In the genomic region with DNA sequence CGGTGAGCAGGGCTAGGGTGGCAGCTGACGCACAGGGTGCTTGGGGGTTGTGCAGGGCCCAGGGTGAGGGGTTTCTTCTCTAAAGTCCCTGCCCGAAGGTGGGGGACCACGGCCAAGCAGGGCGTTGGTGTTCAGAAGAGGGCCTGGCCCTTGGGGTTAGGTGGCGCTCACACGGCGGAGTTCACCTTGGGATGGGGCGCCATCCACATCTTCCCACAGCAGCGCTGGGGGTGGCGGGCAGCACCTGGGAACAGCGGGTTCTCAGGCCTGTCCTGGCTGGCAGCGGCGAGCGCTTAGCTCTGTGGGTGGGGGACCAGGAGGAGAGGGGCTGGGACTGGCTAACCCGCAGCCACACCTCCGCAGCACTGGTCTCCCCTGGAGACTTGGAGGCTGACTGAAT, we compare ENCODE assay signal across 21 cellular contexts. TPM values are rescaled to one million over a fixed set of nuclear protein-coding genes. Genes with fewer than 3 reads are reported as not detected.
A peak's percentile ranks its signal among the peaks of the same experiment; 100 is the strongest.
DNase-seq lines count a peak whose midpoint lies in the region; ATAC-seq, FAIRE-seq and TF ChIP-seq lines count a peak whose summit lies in the region.
"Had no signal": no experiment of that assay in that cellular context is flagged by ENCODE, and none has a peak within 500 bp of the region (broad histone marks: within the 10 kb centered on the region; RNA-seq: fewer than 3 reads in every experiment).

No MANE protein-coding gene starts in this region.

- H3K9me2 ChIP-seq in Karpas-422 (replicated peaks; ENCODE audit: insufficient read depth, low read length), result no peaks in the 10 kb centered on the region

- TF ChIP-seq CTCF in HepG2 (CRISPR knock-in tag; IDR thresholded peaks at IDR 0.05), result no peak
- TF ChIP-seq CTCF in right lobe of liver (IDR thresholded peaks at IDR 0.05), result no peak

- H3K36me3 ChIP-seq in HepG2 (replicated peaks in 1 of 2; ENCODE audit: control insufficient read depth in 1 of 2, insufficient read depth in 2 of 2, low read length in 2 of 2) (no peaks in the 10 kb centered on the region), right lobe of liver (no peaks in the 10 kb centered on the region), Karpas-422 (ENCODE audit: insufficient read depth, low read length) (no peaks in the 10 kb centered on the region), mesenchymal stem cell (ENCODE audit: control insufficient read depth in 1 of 2, insufficient read depth in 2 of 2, low read depth in 1 of 2, low read length in 2 of 2) (peaks cover 22 to 89% of the 10 kb centered on the region in 2 experiments)

- no peaks in the 10 kb centered on the region for H4K20me1 ChIP-seq in HepG2 (ENCODE audit: insufficient read depth, low read length)
- H4K20me1 ChIP-seq in Karpas-422 (ENCODE audit: insufficient read depth, low read depth, low read length), result no peaks in the 10 kb centered on the region; the same call in 1 of the 2 replicates

- no peak overlapping the region for H3K4me2 ChIP-seq in HepG2 (ENCODE audit: low read depth, low read length)
- peak overlapping the region; percentile 41 for H3K4me2 ChIP-seq in Karpas-422 (ENCODE audit: low read depth, low read length, poor library complexity, severe bottlenecking)
- no peak overlapping the region for H3K4me2 ChIP-seq in mesenchymal stem cell (ENCODE audit: low read length, poor library complexity, severe bottlenecking)

- FAIRE-seq in HepG2 (lab: Jason Lieb, UNC), result no peak
- FAIRE-seq: GM12878, HTR-8/SVneo had no signal

- H3K9ac ChIP-seq in HepG2 (ENCODE audit: insufficient read depth, low read depth, low read length) (no peak overlapping the region), Karpas-422 (ENCODE audit: low read length) (peak overlapping the region; percentile 47), mesenchymal stem cell (ENCODE audit: low read length) (no peak overlapping the region)
- H3K9ac ChIP-seq: GM23248 had no signal

- H3K14ac ChIP-seq in mesenchymal stem cell (ENCODE audit: low read length in 2 of 2), result no peak overlapping the region

- H2BK12ac ChIP-seq in mesenchymal stem cell (ENCODE audit: low read length in 2 of 2), result peak overlapping the region in 1 of 2 experiments; percentile 15

- ATAC-seq in HepG2 (no peak), right lobe of liver (no peak), HG03457 (IDR thresholded peaks at IDR 0.05; ENCODE audit: unreplicated experiment) (no peak)
- ATAC-seq: GM12878 had no signal

- H3K27me3 ChIP-seq in HepG2 (ENCODE audit: control insufficient read depth in 1 of 2, insufficient read depth in 2 of 2, low read length in 2 of 2) (peaks cover 13 to 47% of the 10 kb centered on the region in 2 experiments; a peak in 4 of 5 replicates), right lobe of liver (no peaks in the 10 kb centered on the region), Karpas-422 (ENCODE audit: low read length) (no peaks in the 10 kb centered on the region), mesenchymal stem cell (ENCODE audit: control insufficient read depth in 1 of 2, insufficient read depth in 1 of 2, low read length in 2 of 2) (no peaks in the 10 kb centered on the region)

- CTCF ChIA-PET in HepG2 (lab: Yijun Ruan, JAX; ENCODE audit: low intra/inter-chr PET ratio, low total read pairs), result no interaction called here

- H3K4me3 ChIP-seq in HepG2 (replicated peaks in 1 of 3; ENCODE audit: insufficient read depth in 1 of 3, low read depth in 2 of 3, low read length in 3 of 3), result no peak overlapping the region
- no peak overlapping the region for H3K4me3 ChIP-seq in right lobe of liver
- H3K4me3 ChIP-seq in Karpas-422 (ENCODE audit: low read length), result no peak overlapping the region
- H3K4me3 ChIP-seq in mesenchymal stem cell (ENCODE audit: insufficient read depth in 1 of 2, low read depth in 1 of 2, low read length in 2 of 2), result no peak overlapping the region
- H3K4me3 ChIP-seq: GM12878, GM23248 had no signal

- peaks cover 24% of the 10 kb centered on the region for H3K79me1 ChIP-seq in mesenchymal stem cell (replicated peaks; ENCODE audit: low read length, poor library complexity, severe bottlenecking)

- H3K18ac ChIP-seq in mesenchymal stem cell (ENCODE audit: low read depth in 1 of 2, low read length in 2 of 2), result no peak overlapping the region

- intact Hi-C loops in HepG2 (cut with micrococcal nuclease; ENCODE audit: unreplicated experiment) (no loop called here), right lobe of liver (cut with DNase I) (no loop called here)

- no peak overlapping the region for H4K91ac ChIP-seq in mesenchymal stem cell (ENCODE audit: low read length)

- TF ChIP-seq EP300 in HepG2 (IDR thresholded peaks at IDR 0.05; ENCODE audit: low read depth in 2 of 2, low read length in 2 of 2) (no peak), HepG2 (CRISPR knock-in tag; IDR thresholded peaks at IDR 0.05; ENCODE audit: borderline replicate concordance) (no peak)

- H3K79me2 ChIP-seq in HepG2 (ENCODE audit: insufficient read depth, low read length), result no peaks in the 10 kb centered on the region
- H3K79me2 ChIP-seq in Karpas-422 (ENCODE audit: low read length), result no peaks in the 10 kb centered on the region

- POLR2A ChIA-PET in HepG2 (lab: Yijun Ruan, JAX), result no interaction called here

- H4K8ac ChIP-seq in mesenchymal stem cell (ENCODE audit: low read length), result no peak overlapping the region

- H2AFZ ChIP-seq in HepG2 (ENCODE audit: low read length), result no peak overlapping the region
- no peak overlapping the region for H2AFZ ChIP-seq in Karpas-422 (ENCODE audit: low read length)
- H2AFZ ChIP-seq in mesenchymal stem cell (ENCODE audit: low read depth, low read length), result no peak overlapping the region
- H2AFZ ChIP-seq: GM23248 had no signal

- H3K9me3 ChIP-seq in HepG2 (ENCODE audit: low read length) (no peaks in the 10 kb centered on the region), right lobe of liver (no peaks in the 10 kb centered on the region), Karpas-422 (ENCODE audit: low read length) (no peaks in the 10 kb centered on the region), mesenchymal stem cell (ENCODE audit: control insufficient read depth, low read length) (no peaks in the 10 kb centered on the region)

- WGBS in HepG2 (ENCODE audit: low lambda C conversion rate), result 68% methylated on average over 10 of the region's 17 CpGs
- 100% methylated on average over 1 of the region's 17 CpGs for WGBS in right lobe of liver (ENCODE audit: insufficient coverage, low coverage, low lambda C conversion rate, missing lambda C conversion rate)
- 96% methylated on average over 16 of the region's 17 CpGs for WGBS in mesenchymal stem cell

- H3K4me1 ChIP-seq in HepG2 (ENCODE audit: insufficient read depth, low read length) (peaks cover 27% of the 10 kb centered on the region), right lobe of liver (no peaks in the 10 kb centered on the region), Karpas-422 (ENCODE audit: low read length) (peaks cover 68% of the 10 kb centered on the region), mesenchymal stem cell (ENCODE audit: control insufficient read depth, insufficient read depth, low read depth, low read length) (peaks cover 77% of the 10 kb centered on the region)

- no peak for TF ChIP-seq RAD21 in HepG2 (CRISPR knock-in tag; IDR thresholded peaks at IDR 0.05)

- TF ChIP-seq POLR2A in HepG2 (IDR thresholded peaks at IDR 0.05; ENCODE audit: insufficient read depth in 1 of 2, low read depth in 2 of 2, low read length in 2 of 2) (no peak), right lobe of liver (IDR thresholded peaks at IDR 0.05) (no peak)

- no peak overlapping the region for H2BK120ac ChIP-seq in mesenchymal stem cell (ENCODE audit: low read depth, low read length)

- BruUV-seq in HepG2 (replicated peaks; lab: Mats Ljungman, UMichigan), result no TSS peak

- H2AK5ac ChIP-seq in mesenchymal stem cell (ENCODE audit: low read length, severe bottlenecking), result no peak overlapping the region

- no peak overlapping the region for H3K23ac ChIP-seq in mesenchymal stem cell (ENCODE audit: low read length in 2 of 2)

- H3K4ac ChIP-seq in mesenchymal stem cell (ENCODE audit: low read depth in 1 of 2, low read length in 2 of 2), result no peak overlapping the region

- peak overlapping the region; percentile 7 for H2BK15ac ChIP-seq in mesenchymal stem cell (ENCODE audit: low read depth, poor library complexity, severe bottlenecking)

- DNase-seq in HepG2 (ENCODE audit: low spot score) (no peak), right lobe of liver (no peak), Karpas-422 (no peak), mesenchymal stem cell (no peak), NCI-H82 (lab: John Stamatoyannopoulos, UW) (no peak)
- no peak for DNase-seq in activated naive CD4-positive, alpha-beta T cell treated with Interleukin-2 at 50 U/mL for 16 hours
- DNase-seq: C1 segment of cervical spinal cord; CD4-positive, CD25-positive, alpha-beta regulatory T cell; CD8-positive, alpha-beta memory T cell; COR-L47; DMS 273 treated with DMSO at 0.1 percent for 48 hours; DMS53; DND-41; EL; GM23248; H9; KBM-7 had no signal

- no peak overlapping the region for H2BK5ac ChIP-seq in mesenchymal stem cell (ENCODE audit: low read depth, low read length, poor library complexity, severe bottlenecking)

- no peak overlapping the region for H3K27ac ChIP-seq in HepG2 (ENCODE audit: extremely low read length, insufficient read depth, low read length)
- H3K27ac ChIP-seq in right lobe of liver, result no peak overlapping the region
- peak overlapping the region; percentile 42 for H3K27ac ChIP-seq in Karpas-422 (ENCODE audit: low read length)
- no peak overlapping the region for H3K27ac ChIP-seq in mesenchymal stem cell (ENCODE audit: low read length, poor library complexity, severe bottlenecking)
- H3K27ac ChIP-seq: GM23248 had no signal

- in situ Hi-C loops in HepG2 (cut with HindIII; ENCODE audit: extremely low pct_ligation_motif_present, low pct_unique_long_range_greater_than_20kb), result loop anchor here (25.0 kb wide), 1 partner anchor 304 kb away; no protein-coding TSS in a partner anchor

RNA-seq across cellular contexts. Expression of a gene that starts 6.1 kb away (rescaled TPM):
- total RNA-seq in HepG2 (2016; rRNA removed; fragmentation: Illumina TruSeq; extraction: Trizol) (0.59 and 1.0 TPM in 2 replicates), right lobe of liver (1 to 10 TPM; 1.3 to 4.8 (median 4.1) TPM)
- 0.26 and 0.30 TPM in 2 replicates for total RNA-seq in HepG2 (2016; cell fraction: cytosol; rRNA removed; fragmentation: Illumina TruSeq; extraction: Trizol; ENCODE audit: low read depth)
- total RNA-seq in HepG2 (2016; cell fraction: insoluble cytoplasmic fraction; rRNA removed; fragmentation: Illumina TruSeq; extraction: Trizol), result 0.55 and 1.1 TPM in 2 replicates
- 0.53 and 0.72 TPM in 2 replicates for total RNA-seq in HepG2 (2016; cell fraction: membrane; rRNA removed; fragmentation: Illumina TruSeq; extraction: Trizol)
- 0.72 and 0.81 TPM in 2 replicates for total RNA-seq in HepG2 (2016; cell fraction: nucleus; rRNA removed; fragmentation: Illumina TruSeq; extraction: Trizol)
- polyA plus RNA-seq in HepG2 (2011; rRNA removed), result 2.4 and 3.4 TPM in 2 replicates
- polyA plus RNA-seq in HepG2 (2011; cell fraction: cytosol; rRNA removed), result 1.6 and 2.7 TPM in 2 replicates
- 11.3 and 15.0 TPM in 2 replicates for polyA plus RNA-seq in HepG2 (2011; cell fraction: nucleus; rRNA removed)
- 1.2 and 1.6 TPM in 2 replicates for polyA plus RNA-seq in HepG2 (2012)
- 0.28 and 0.43 TPM in 2 replicates for polyA plus RNA-seq in HepG2 (2016; cell fraction: cytosol; fragmentation: Illumina TruSeq; extraction: Trizol; ENCODE audit: low read depth)
- polyA plus RNA-seq in HepG2 (2016; cell fraction: insoluble cytoplasmic fraction; fragmentation: Illumina TruSeq; extraction: Trizol; ENCODE audit: low read depth), result 0.72 and 1.2 TPM in 2 replicates
- polyA plus RNA-seq in HepG2 (2016; cell fraction: membrane; fragmentation: Illumina TruSeq; extraction: Trizol; ENCODE audit: low read depth), result 0.61 and 1.2 TPM in 2 replicates
- polyA plus RNA-seq in HepG2 (2016; cell fraction: nucleus; fragmentation: Illumina TruSeq; extraction: Trizol; ENCODE audit: insufficient read depth, low read depth), result 3.5 and 3.8 TPM in 2 replicates
- 2.9 and 5.8 TPM in 2 replicates for polyA minus RNA-seq in HepG2 (2011; rRNA and poly(A)+ RNA removed; ENCODE audit: low replicate concordance)
- polyA minus RNA-seq in HepG2 (2011; cell fraction: cytosol; rRNA and poly(A)+ RNA removed), result 1.4 and 1.6 TPM in 2 replicates
- 1.7 TPM in 2 replicates for polyA minus RNA-seq in HepG2 (2011; cell fraction: nucleus; rRNA and poly(A)+ RNA removed)
- 11.7 and 38.4 TPM in 2 replicates for total RNA-seq in Karpas-422 (2014; rRNA removed; shearing (Covaris generic); ENCODE audit: low replicate concordance)
- polyA plus RNA-seq in mesenchymal stem cell (2013, experiment 1 of 2), result 37.1 TPM
- polyA plus RNA-seq in mesenchymal stem cell (2013, experiment 2 of 2), result 35.2 TPM
- polyA plus RNA-seq: IgD-negative memory B cell had no signal

RNA-seq across cellular contexts. Expression of a gene that starts 29.6 kb away (rescaled TPM):
- total RNA-seq in HepG2 (2016; rRNA removed; fragmentation: Illumina TruSeq; extraction: Trizol) (0.13 TPM in 1 of 2 replicates, not detected in the other), right lobe of liver (under 1 TPM in 3 of 6 experiments, not detected in 3; 0.09 to 0.80 (median 0.62) TPM)
- total RNA-seq in HepG2 (2016; cell fraction: cytosol; rRNA removed; fragmentation: Illumina TruSeq; extraction: Trizol; ENCODE audit: low read depth), result not detected in 2 replicates
- 0.09 TPM in 1 of 2 replicates, not detected in the other for total RNA-seq in HepG2 (2016; cell fraction: insoluble cytoplasmic fraction; rRNA removed; fragmentation: Illumina TruSeq; extraction: Trizol)
- 0.10 TPM in 1 of 2 replicates, not detected in the other for total RNA-seq in HepG2 (2016; cell fraction: membrane; rRNA removed; fragmentation: Illumina TruSeq; extraction: Trizol)
- total RNA-seq in HepG2 (2016; cell fraction: nucleus; rRNA removed; fragmentation: Illumina TruSeq; extraction: Trizol), result 0.16 and 0.28 TPM in 2 replicates
- polyA plus RNA-seq in HepG2 (2011; rRNA removed), result 0.03 and 0.09 TPM in 2 replicates
- polyA plus RNA-seq in HepG2 (2011; cell fraction: cytosol; rRNA removed), result 0.01 and 0.03 TPM in 2 replicates
- polyA plus RNA-seq in HepG2 (2011; cell fraction: nucleus; rRNA removed), result 0.45 and 0.48 TPM in 2 replicates
- polyA plus RNA-seq in HepG2 (2012), result 0.04 TPM in 1 of 2 replicates, not detected in the other
- not detected in 2 replicates for polyA plus RNA-seq in HepG2 (2016; cell fraction: cytosol; fragmentation: Illumina TruSeq; extraction: Trizol; ENCODE audit: low read depth)
- not detected in 2 replicates for polyA plus RNA-seq in HepG2 (2016; cell fraction: insoluble cytoplasmic fraction; fragmentation: Illumina TruSeq; extraction: Trizol; ENCODE audit: low read depth)
- 0.08 TPM in 1 of 2 replicates, not detected in the other for polyA plus RNA-seq in HepG2 (2016; cell fraction: membrane; fragmentation: Illumina TruSeq; extraction: Trizol; ENCODE audit: low read depth)
- polyA plus RNA-seq in HepG2 (2016; cell fraction: nucleus; fragmentation: Illumina TruSeq; extraction: Trizol; ENCODE audit: insufficient read depth, low read depth), result 0.14 and 0.17 TPM in 2 replicates
- polyA minus RNA-seq in HepG2 (2011; rRNA and poly(A)+ RNA removed; ENCODE audit: low replicate concordance), result 0.20 and 0.49 TPM in 2 replicates
- not detected in 2 replicates for polyA minus RNA-seq in HepG2 (2011; cell fraction: cytosol; rRNA and poly(A)+ RNA removed)
- 0.39 and 0.50 TPM in 2 replicates for polyA minus RNA-seq in HepG2 (2011; cell fraction: nucleus; rRNA and poly(A)+ RNA removed)
- 0.34 and 0.43 TPM in 2 replicates for total RNA-seq in Karpas-422 (2014; rRNA removed; shearing (Covaris generic); ENCODE audit: low replicate concordance)
- polyA plus RNA-seq in mesenchymal stem cell (2013, experiment 1 of 2), result under 0.01 TPM
- not detected for polyA plus RNA-seq in mesenchymal stem cell (2013, experiment 2 of 2)
- total RNA-seq: CD4-positive, CD25-positive, alpha-beta regulatory T cell; CD8-positive, alpha-beta memory T cell; GM23248 had no signal
- polyA plus RNA-seq: CD4-positive, CD25-positive, alpha-beta regulatory T cell; CD8-positive, alpha-beta memory T cell; GM23248 had no signal

RNA-seq across cellular contexts. Expression of a gene that starts 30.1 kb away (rescaled TPM):
- 5.4 and 8.0 TPM in 2 replicates for total RNA-seq in HepG2 (2016; rRNA removed; fragmentation: Illumina TruSeq; extraction: Trizol)
- 8.5 and 9.7 TPM in 2 replicates for total RNA-seq in HepG2 (2016; cell fraction: cytosol; rRNA removed; fragmentation: Illumina TruSeq; extraction: Trizol; ENCODE audit: low read depth)
- total RNA-seq in HepG2 (2016; cell fraction: insoluble cytoplasmic fraction; rRNA removed; fragmentation: Illumina TruSeq; extraction: Trizol), result 5.7 and 10.6 TPM in 2 replicates
- 8.2 and 10.5 TPM in 2 replicates for total RNA-seq in HepG2 (2016; cell fraction: membrane; rRNA removed; fragmentation: Illumina TruSeq; extraction: Trizol)
- 2.7 and 3.8 TPM in 2 replicates for total RNA-seq in HepG2 (2016; cell fraction: nucleus; rRNA removed; fragmentation: Illumina TruSeq; extraction: Trizol)
- 3.4 and 4.5 TPM in 2 replicates for polyA plus RNA-seq in HepG2 (2011; rRNA removed)
- polyA plus RNA-seq in HepG2 (2011; cell fraction: cytosol; rRNA removed), result 1.9 and 8.6 TPM in 2 replicates
- 4.9 and 10.5 TPM in 2 replicates for polyA plus RNA-seq in HepG2 (2011; cell fraction: nucleus; rRNA removed)
- polyA plus RNA-seq in HepG2 (2012), result 1.9 and 2.8 TPM in 2 replicates
- 8.4 and 8.5 TPM in 2 replicates for polyA plus RNA-seq in HepG2 (2016; cell fraction: cytosol; fragmentation: Illumina TruSeq; extraction: Trizol; ENCODE audit: low read depth)
- 4.0 and 5.1 TPM in 2 replicates for polyA plus RNA-seq in HepG2 (2016; cell fraction: insoluble cytoplasmic fraction; fragmentation: Illumina TruSeq; extraction: Trizol; ENCODE audit: low read depth)
- 6.4 and 6.8 TPM in 2 replicates for polyA plus RNA-seq in HepG2 (2016; cell fraction: membrane; fragmentation: Illumina TruSeq; extraction: Trizol; ENCODE audit: low read depth)
- polyA plus RNA-seq in HepG2 (2016; cell fraction: nucleus; fragmentation: Illumina TruSeq; extraction: Trizol; ENCODE audit: insufficient read depth, low read depth), result 5.5 and 7.2 TPM in 2 replicates
- 0.90 and 2.5 TPM in 2 replicates for polyA minus RNA-seq in HepG2 (2011; rRNA and poly(A)+ RNA removed; ENCODE audit: low replicate concordance)
- polyA minus RNA-seq in HepG2 (2011; cell fraction: cytosol; rRNA and poly(A)+ RNA removed), result 1.3 TPM in 1 of 2 replicates, not detected in the other
- polyA minus RNA-seq in HepG2 (2011; cell fraction: nucleus; rRNA and poly(A)+ RNA removed), result 2.6 and 2.8 TPM in 2 replicates
- 10 to 100 TPM in 3 of 6 experiments, 1 to 10 TPM in 3; 5.0 to 26.0 (median 10.4) TPM for total RNA-seq in right lobe of liver
- total RNA-seq in Karpas-422 (2014; rRNA removed; shearing (Covaris generic); ENCODE audit: low replicate concordance), result 40.1 and 104 TPM in 2 replicates
- polyA plus RNA-seq in mesenchymal stem cell (2013, experiment 1 of 2), result 15.5 TPM
- 16.8 TPM for polyA plus RNA-seq in mesenchymal stem cell (2013, experiment 2 of 2)

RNA-seq across cellular contexts. Expression of a gene that starts 40.0 kb away (rescaled TPM):
- total RNA-seq in HepG2 (2016; rRNA removed; fragmentation: Illumina TruSeq; extraction: Trizol) (3.6 and 7.4 TPM in 2 replicates), right lobe of liver (1 to 10 TPM in 3 of 6 experiments, under 1 TPM in 3; 0.48 to 1.6 (median 1.1) TPM)
- total RNA-seq in HepG2 (2016; cell fraction: cytosol; rRNA removed; fragmentation: Illumina TruSeq; extraction: Trizol; ENCODE audit: low read depth), result 2.1 TPM in 2 replicates
- total RNA-seq in HepG2 (2016; cell fraction: insoluble cytoplasmic fraction; rRNA removed; fragmentation: Illumina TruSeq; extraction: Trizol), result 3.4 and 7.7 TPM in 2 replicates
- total RNA-seq in HepG2 (2016; cell fraction: membrane; rRNA removed; fragmentation: Illumina TruSeq; extraction: Trizol), result 1.7 and 2.5 TPM in 2 replicates
- 7.9 and 8.9 TPM in 2 replicates for total RNA-seq in HepG2 (2016; cell fraction: nucleus; rRNA removed; fragmentation: Illumina TruSeq; extraction: Trizol)
- 3.3 and 7.2 TPM in 2 replicates for polyA plus RNA-seq in HepG2 (2011; rRNA removed)
- 1.3 and 2.2 TPM in 2 replicates for polyA plus RNA-seq in HepG2 (2011; cell fraction: cytosol; rRNA removed)
- polyA plus RNA-seq in HepG2 (2011; cell fraction: nucleus; rRNA removed), result 51.0 and 60.5 TPM in 2 replicates
- 2.6 and 4.5 TPM in 2 replicates for polyA plus RNA-seq in HepG2 (2012)
- 0.79 and 1.0 TPM in 2 replicates for polyA plus RNA-seq in HepG2 (2016; cell fraction: cytosol; fragmentation: Illumina TruSeq; extraction: Trizol; ENCODE audit: low read depth)
- polyA plus RNA-seq in HepG2 (2016; cell fraction: insoluble cytoplasmic fraction; fragmentation: Illumina TruSeq; extraction: Trizol; ENCODE audit: low read depth), result 2.6 and 5.2 TPM in 2 replicates
- polyA plus RNA-seq in HepG2 (2016; cell fraction: membrane; fragmentation: Illumina TruSeq; extraction: Trizol; ENCODE audit: low read depth), result 0.66 and 0.74 TPM in 2 replicates
- 23.4 and 24.3 TPM in 2 replicates for polyA plus RNA-seq in HepG2 (2016; cell fraction: nucleus; fragmentation: Illumina TruSeq; extraction: Trizol; ENCODE audit: insufficient read depth, low read depth)
- 2.0 and 6.6 TPM in 2 replicates for polyA minus RNA-seq in HepG2 (2011; rRNA and poly(A)+ RNA removed; ENCODE audit: low replicate concordance)
- polyA minus RNA-seq in HepG2 (2011; cell fraction: cytosol; rRNA and poly(A)+ RNA removed), result 0.62 and 0.99 TPM in 2 replicates
- polyA minus RNA-seq in HepG2 (2011; cell fraction: nucleus; rRNA and poly(A)+ RNA removed), result 8.3 and 8.4 TPM in 2 replicates
- 1.3 and 2.9 TPM in 2 replicates for total RNA-seq in Karpas-422 (2014; rRNA removed; shearing (Covaris generic); ENCODE audit: low replicate concordance)
- polyA plus RNA-seq in mesenchymal stem cell (2013, experiment 1 of 2), result 0.37 TPM
- 0.51 TPM for polyA plus RNA-seq in mesenchymal stem cell (2013, experiment 2 of 2)
- polyA plus RNA-seq: CD8-positive, alpha-beta memory T cell had no signal
